In the genomic region with DNA sequence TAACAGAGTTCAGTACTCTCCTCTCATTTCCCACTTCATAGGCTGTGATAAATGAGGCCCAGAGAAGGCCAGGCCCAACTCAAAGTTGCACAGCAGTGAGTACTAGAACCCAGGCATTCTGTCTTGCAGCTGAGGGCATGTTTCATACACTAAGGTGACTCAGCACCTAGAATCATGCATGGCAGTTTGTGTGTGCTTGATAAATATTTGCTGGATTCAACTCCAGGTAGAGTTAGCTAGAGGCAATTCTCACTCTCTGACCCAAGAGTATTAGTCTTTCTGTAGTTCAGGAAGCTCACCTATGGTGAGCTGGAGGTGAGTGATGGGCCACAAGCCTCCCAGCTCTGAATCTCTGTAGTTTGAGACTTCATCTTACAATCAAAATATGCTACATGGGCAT, we compare ENCODE assay signal across 27 cellular contexts. TPM values are rescaled to one million over a fixed set of nuclear protein-coding genes. Genes with fewer than 3 reads are reported as not detected.
"Had no signal": no experiment of that assay in that cellular context is flagged by ENCODE, and none has a peak within 500 bp of the region (broad histone marks: within the 10 kb centered on the region; RNA-seq: fewer than 3 reads in every experiment).

No MANE protein-coding gene starts in this region.

- H3K27me3 ChIP-seq: thyroid gland had no signal

- H3K27ac ChIP-seq: psoas muscle, sigmoid colon, stomach, thyroid gland had no signal

- H3K9me3 ChIP-seq: psoas muscle, sigmoid colon, stomach, thyroid gland had no signal

- H3K36me3 ChIP-seq: sigmoid colon, stomach, thyroid gland had no signal

- DNase-seq: cerebellar nuclear complex; cortex of kidney; effector memory CD8-positive, alpha-beta T cell; head of caudate nucleus; mesendoderm; midbrain; naive thymus-derived CD8-positive, alpha-beta T cell; nephron progenitor cell; nucleus accumbens; psoas muscle; right cardiac atrium; sigmoid colon; stimulated activated CD4-positive, alpha-beta T cell treated with anti-CD3 and anti-CD28 coated beads, Interleukin-2, amount 100 ng/mL, for 24 hours; stimulated activated CD4-positive, alpha-beta T cell treated with anti-CD3 and anti-CD28 coated beads, Interleukin-4, amount 100 ng/mL, for 24 hours; stimulated activated naive CD4-positive, alpha-beta T cell treated with Interleukin-2 at 50 U/mL for 16 hours; stomach; thyroid gland had no signal

- H3K4me1 Mint-ChIP-seq: naive thymus-derived CD8-positive, alpha-beta T cell; stimulated activated effector memory CD8-positive, alpha-beta T cell treated with anti-CD3 and anti-CD28 coated beads, Interleukin-12 subunit alpha, Interleukin-12 subunit beta, amount 100 ng/mL, for 72 hours had no signal

- H3K27ac Mint-ChIP-seq: effector memory CD8-positive, alpha-beta T cell; naive thymus-derived CD8-positive, alpha-beta T cell; stimulated activated effector memory CD8-positive, alpha-beta T cell treated with anti-CD3 and anti-CD28 coated beads, Interleukin-12 subunit alpha, Interleukin-12 subunit beta, amount 100 ng/mL, for 72 hours; type B pancreatic cell had no signal

- ATAC-seq: effector memory CD8-positive, alpha-beta T cell; left lobe of liver; naive thymus-derived CD8-positive, alpha-beta T cell; psoas muscle; right cardiac atrium had no signal

- H3K36me3 Mint-ChIP-seq: naive thymus-derived CD8-positive, alpha-beta T cell; stimulated activated effector memory CD8-positive, alpha-beta T cell treated with anti-CD3 and anti-CD28 coated beads, Interleukin-12 subunit alpha, Interleukin-12 subunit beta, amount 100 ng/mL, for 72 hours; type B pancreatic cell had no signal

- H3K9me3 Mint-ChIP-seq: effector memory CD8-positive, alpha-beta T cell; naive thymus-derived CD8-positive, alpha-beta T cell; nephron progenitor cell; stimulated activated effector memory CD8-positive, alpha-beta T cell treated with anti-CD3 and anti-CD28 coated beads, Interleukin-12 subunit alpha, Interleukin-12 subunit beta, amount 100 ng/mL, for 72 hours; type B pancreatic cell had no signal

- H3K4me3 ChIP-seq: lung, psoas muscle, sigmoid colon, stomach, thyroid gland had no signal

- H3K4me1 ChIP-seq: psoas muscle, sigmoid colon, stomach, thyroid gland had no signal

- H3K4me3 Mint-ChIP-seq: effector memory CD8-positive, alpha-beta T cell; naive thymus-derived CD8-positive, alpha-beta T cell; nephron progenitor cell; stimulated activated effector memory CD8-positive, alpha-beta T cell treated with anti-CD3 and anti-CD28 coated beads, Interleukin-12 subunit alpha, Interleukin-12 subunit beta, amount 100 ng/mL, for 72 hours; type B pancreatic cell had no signal

RNA-seq across cellular contexts. Expression of gene NKAIN1, which starts 10.7 kb away (rescaled TPM):
- total RNA-seq: dermis microvascular lymphatic vessel endothelial cell; fibroblast of villous mesenchyme; glomerular endothelial cell; left lobe of liver; liver; lung; naive thymus-derived CD8-positive, alpha-beta T cell; right cardiac atrium; skeletal muscle tissue; stomach; subcutaneous adipose tissue; thyroid gland had no signal
- polyA plus RNA-seq: liver; naive thymus-derived CD8-positive, alpha-beta T cell had no signal
